In the genomic region with DNA sequence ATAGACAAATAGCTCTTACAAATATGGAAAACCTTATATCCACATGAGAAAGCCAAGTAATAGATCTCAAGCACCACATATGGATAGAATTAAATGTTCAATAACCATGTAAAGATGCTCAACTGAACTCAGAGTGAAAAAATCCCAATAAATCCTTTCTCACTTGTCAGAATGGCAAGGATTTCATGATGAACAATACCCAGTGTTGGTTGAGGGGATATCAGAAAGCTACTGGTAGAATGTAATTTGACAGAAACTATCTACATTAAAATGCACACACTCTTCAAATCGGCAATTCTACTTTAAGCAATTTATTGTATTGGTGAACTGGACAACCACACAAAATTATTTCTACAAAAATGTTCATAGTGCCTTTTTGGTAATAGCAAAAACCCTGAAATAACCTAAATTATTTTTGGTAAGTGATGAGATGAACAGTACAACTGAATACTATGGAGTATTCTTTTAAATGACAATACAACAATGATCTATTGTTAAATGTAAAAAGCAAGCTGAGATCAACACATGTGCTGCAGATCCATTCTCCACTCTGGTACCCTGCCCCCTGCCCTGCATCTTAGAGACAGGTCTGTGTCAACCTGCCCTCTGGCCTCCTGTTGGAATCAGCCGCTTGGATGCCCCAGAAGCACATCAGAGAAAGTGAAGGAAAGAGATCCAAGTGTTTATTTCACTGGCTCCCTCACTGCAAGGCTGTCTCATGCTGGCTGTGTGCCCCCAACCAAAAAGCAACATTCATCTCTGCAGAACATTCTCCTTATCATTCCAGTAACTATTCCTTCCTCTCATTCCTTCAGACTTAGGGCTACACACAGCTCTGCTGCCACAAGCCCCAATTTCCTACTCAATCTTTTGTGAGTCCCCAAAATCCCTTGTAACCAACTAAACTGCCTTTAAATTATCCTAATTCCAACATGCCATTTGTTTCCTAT, we compare ENCODE assay signal across 22 cellular contexts.
"Had no signal": no experiment of that assay in that cellular context is flagged by ENCODE, and none has a peak within 500 bp of the region (broad histone marks: within the 10 kb centered on the region; RNA-seq: fewer than 3 reads in every experiment).

No MANE protein-coding gene starts in this region.

- H3K4me1 ChIP-seq: ascending aorta, breast epithelium, lower lobe of right lung, neural progenitor cell, tibial nerve had no signal

- H3K4me3 ChIP-seq: ascending aorta, breast epithelium, coronary artery, lower lobe of right lung, neural progenitor cell, tibial nerve had no signal

- H3K4me3 Mint-ChIP-seq: activated CD4-positive, alpha-beta T cell treated with anti-CD3 and anti-CD28 coated beads, Interleukin-2, amount 10 ng/mL, durations not matched to agents 24 days and 14 days; activated CD8-positive, alpha-beta memory T cell treated with anti-CD3 and anti-CD28 coated beads, Interleukin-2, amount 10 ng/mL, durations not matched to agents 7 days and 5 days; activated CD8-positive, alpha-beta T cell treated with anti-CD3 and anti-CD28 coated beads for 36 hours; activated T-helper 17 cell treated with anti-CD3 and anti-CD28 coated beads, Interleukin-2, amount 50 U/mL, for 72 hours; naive thymus-derived CD8-positive, alpha-beta T cell; neural progenitor cell had no signal

- H3K9me3 ChIP-seq: ascending aorta, breast epithelium, lower lobe of right lung, SK-N-SH, tibial nerve had no signal

- H3K4me1 Mint-ChIP-seq: activated CD4-positive, alpha-beta T cell treated with anti-CD3 and anti-CD28 coated beads, Interleukin-2, amount 10 ng/mL, durations not matched to agents 24 days and 14 days; activated CD8-positive, alpha-beta memory T cell treated with anti-CD3 and anti-CD28 coated beads, Interleukin-2, amount 10 ng/mL, durations not matched to agents 7 days and 5 days; activated T-helper 17 cell treated with anti-CD3 and anti-CD28 coated beads, Interleukin-2, amount 50 U/mL, for 72 hours; naive thymus-derived CD8-positive, alpha-beta T cell had no signal

- H3K27ac ChIP-seq: ascending aorta, breast epithelium, coronary artery, lower lobe of right lung, neural progenitor cell, tibial nerve, VCaP had no signal

- H3K36me3 Mint-ChIP-seq: activated CD8-positive, alpha-beta memory T cell treated with anti-CD3 and anti-CD28 coated beads, Interleukin-2, amount 10 ng/mL, durations not matched to agents 7 days and 5 days; activated naive CD4-positive, alpha-beta T cell treated with anti-CD3 and anti-CD28 coated beads, Interleukin-2, amount 50 U/mL, for 72 hours; naive thymus-derived CD8-positive, alpha-beta T cell had no signal

- H3K36me3 ChIP-seq: ascending aorta, breast epithelium, lower lobe of right lung, neural progenitor cell, tibial nerve had no signal

- DNase-seq: activated CD4-positive, alpha-beta T cell treated with anti-CD3 and anti-CD28 coated beads, Interleukin-2, amount 10 ng/mL, durations not matched to agents 24 days and 14 days; activated CD8-positive, alpha-beta memory T cell treated with anti-CD3 and anti-CD28 coated beads, Interleukin-2, amount 10 ng/mL, durations not matched to agents 7 days and 5 days; activated CD8-positive, alpha-beta T cell treated with anti-CD3 and anti-CD28 coated beads for 36 hours; activated T-cell treated with anti-CD3 and anti-CD28 coated beads, Interleukin-2, amount 50 U/mL, for 1 hour; erythroblast; foreskin melanocyte; islet precursor cell; left colon; lower lobe of right lung; naive thymus-derived CD8-positive, alpha-beta T cell; SK-N-SH; stimulated activated CD4-positive, alpha-beta T cell treated with anti-CD3 and anti-CD28 coated beads, Interleukin-2, amount 100 ng/mL, for 48 hours; stimulated activated naive CD4-positive, alpha-beta T cell treated with Interleukin-2 at 50 U/mL for 16 hours had no signal

- H3K9me3 Mint-ChIP-seq: activated CD4-positive, alpha-beta T cell treated with anti-CD3 and anti-CD28 coated beads, Interleukin-2, amount 10 ng/mL, durations not matched to agents 24 days and 14 days; activated CD8-positive, alpha-beta T cell treated with anti-CD3 and anti-CD28 coated beads for 36 hours; activated naive CD4-positive, alpha-beta T cell treated with anti-CD3 and anti-CD28 coated beads, Interleukin-2, amount 50 U/mL, for 72 hours; activated T-helper 17 cell treated with anti-CD3 and anti-CD28 coated beads, Interleukin-2, amount 50 U/mL, for 72 hours had no signal

- H3K27me3 ChIP-seq: ascending aorta, breast epithelium, neural progenitor cell, tibial nerve had no signal

- ATAC-seq: activated CD4-positive, CD25-positive, alpha-beta regulatory T cell treated with anti-CD3 and anti-CD28 coated beads, Interleukin-2, amount 50 U/mL, for 24 hours; activated CD8-positive, alpha-beta memory T cell treated with anti-CD3 and anti-CD28 coated beads, Interleukin-2, amount 10 ng/mL, durations not matched to agents 7 days and 5 days; activated CD8-positive, alpha-beta T cell treated with anti-CD3 and anti-CD28 coated beads for 36 hours; activated naive CD4-positive, alpha-beta T cell treated with anti-CD3 and anti-CD28 coated beads, Interleukin-2, amount 50 U/mL, for 72 hours; activated T-helper 17 cell treated with anti-CD3 and anti-CD28 coated beads, Interleukin-2, amount 50 U/mL, for 72 hours; left colon; lower lobe of right lung; naive thymus-derived CD8-positive, alpha-beta T cell had no signal

- H3K27ac Mint-ChIP-seq: activated CD4-positive, alpha-beta T cell treated with anti-CD3 and anti-CD28 coated beads, Interleukin-2, amount 10 ng/mL, durations not matched to agents 24 days and 14 days; activated CD8-positive, alpha-beta memory T cell treated with anti-CD3 and anti-CD28 coated beads, Interleukin-2, amount 10 ng/mL, durations not matched to agents 7 days and 5 days; activated CD8-positive, alpha-beta T cell treated with anti-CD3 and anti-CD28 coated beads for 36 hours; activated naive CD4-positive, alpha-beta T cell treated with anti-CD3 and anti-CD28 coated beads, Interleukin-2, amount 50 U/mL, for 72 hours; activated T-helper 17 cell treated with anti-CD3 and anti-CD28 coated beads, Interleukin-2, amount 50 U/mL, for 72 hours; naive thymus-derived CD8-positive, alpha-beta T cell; neural progenitor cell had no signal
